ENCODE assay signal across 10 cellular contexts in genomic region chr9:114207034-114207815, GRCh38. TPM values are rescaled to one million over a fixed set of nuclear protein-coding genes. Genes with fewer than 3 reads are reported as not detected.
DNase-seq lines count a peak whose midpoint lies in the region; ATAC-seq and TF ChIP-seq lines count a peak whose summit lies in the region.
"Had no signal": no experiment of that assay in that cellular context is flagged by ENCODE, and none has a peak within 500 bp of the region (broad histone marks: within the 10 kb centered on the region; RNA-seq: fewer than 3 reads in every experiment).

No MANE protein-coding gene starts in this region.

- H3K27me3 ChIP-seq in WERI-Rb-1 (ENCODE audit: insufficient read depth, low read depth, severe bottlenecking) = no peaks in the 10 kb centered on the region
- H3K27me3 ChIP-seq: thyroid gland had no signal

- TF ChIP-seq CTCF in WERI-Rb-1 (IDR thresholded peaks at IDR 0.05; ENCODE audit: low read depth, low read length) (no peak), Calu3 (IDR thresholded peaks at IDR 0.05; ENCODE audit: unreplicated experiment) (no peak)

- H3K9me3 ChIP-seq in WERI-Rb-1 (ENCODE audit: severe bottlenecking) = no peaks in the 10 kb centered on the region
- H3K9me3 ChIP-seq: thyroid gland had no signal

- no peak overlapping the region for H3K4me3 Mint-ChIP-seq in Calu3 (ENCODE audit: low read depth, unreplicated experiment)
- H3K4me3 Mint-ChIP-seq: central memory CD8-positive, alpha-beta T cell had no signal

- no peak overlapping the region for H3K4me3 ChIP-seq in WERI-Rb-1 (ENCODE audit: low read depth, low read length)
- H3K4me3 ChIP-seq: thyroid gland had no signal

- H3K36me3 ChIP-seq in WERI-Rb-1 = peaks cover 62% of the 10 kb centered on the region
- H3K36me3 ChIP-seq: thyroid gland had no signal

- H3K9me3 Mint-ChIP-seq in Calu3 (ENCODE audit: low read depth, unreplicated experiment) = no peaks in the 10 kb centered on the region
- H3K9me3 Mint-ChIP-seq: central memory CD8-positive, alpha-beta T cell had no signal

- ATAC-seq in Right ventricle myocardium inferior (peak; percentile 87), HG02642 (IDR thresholded peaks at IDR 0.05; ENCODE audit: poor library complexity, unreplicated experiment) (no peak), HG02938 (IDR thresholded peaks at IDR 0.05; ENCODE audit: unreplicated experiment) (no peak)

- CTCF ChIA-PET in Calu3 (lab: Charles Lee) = no interaction called here

- no peaks in the 10 kb centered on the region for H3K36me3 Mint-ChIP-seq in Calu3 (ENCODE audit: insufficient read depth, unreplicated experiment)

- H3K27me3 Mint-ChIP-seq in Calu3 (ENCODE audit: unreplicated experiment) = no peaks in the 10 kb centered on the region

- intact Hi-C loops in Right ventricle myocardium inferior (cut with DNase I) (loop anchor here (2.0 kb wide), 2 partner anchors 28 to 44 kb away; no protein-coding TSS in a partner anchor), Calu3 (cut with micrococcal nuclease; ENCODE audit: unreplicated experiment) (no loop called here)

- H3K27ac Mint-ChIP-seq in Calu3 (ENCODE audit: unreplicated experiment) = no peak overlapping the region

- no TSS peak for BruUV-seq in Calu3 (replicated peaks; lab: Mats Ljungman, UMichigan)

- no peaks in the 10 kb centered on the region for H3K4me1 Mint-ChIP-seq in Calu3 (ENCODE audit: low read depth, unreplicated experiment)
- H3K4me1 Mint-ChIP-seq: central memory CD8-positive, alpha-beta T cell had no signal

- H3K27ac ChIP-seq in WERI-Rb-1 = peak overlapping the region; percentile 79
- H3K27ac ChIP-seq: thyroid gland had no signal

- DNase-seq in ELF-1 (ENCODE audit: low read depth, low spot score) (peak; percentile 59), WERI-Rb-1 (peak; percentile 94), Right ventricle myocardium inferior (ENCODE audit: missing footprints) (no peak), pons (ENCODE audit: low spot score) (peak; percentile 29), Calu3 (no peak), DMS153 (lab: John Stamatoyannopoulos, UW) (no peak)
- DNase-seq: thyroid gland had no signal

RNA-seq across cellular contexts. Expression of gene COL27A1, which starts 51.9 kb away (rescaled TPM):
- total RNA-seq in Right ventricle myocardium inferior = 9.8 TPM
- total RNA-seq in Calu3 (2022) = 20.1 and 21.4 TPM in 2 replicates

Comparison
In these comparisons a context has a peak if more than half of its experiments do, and no peak if none do; other contexts are left out.
1. DNase-seq: peak in ELF-1 (single experiment), WERI-Rb-1 (single experiment) and pons (single experiment); none in Right ventricle myocardium inferior (single experiment), Calu3 (single experiment) and DMS153 (single experiment).